Comparison of ENCODE assay signal across 8 cellular contexts in the genomic region with DNA sequence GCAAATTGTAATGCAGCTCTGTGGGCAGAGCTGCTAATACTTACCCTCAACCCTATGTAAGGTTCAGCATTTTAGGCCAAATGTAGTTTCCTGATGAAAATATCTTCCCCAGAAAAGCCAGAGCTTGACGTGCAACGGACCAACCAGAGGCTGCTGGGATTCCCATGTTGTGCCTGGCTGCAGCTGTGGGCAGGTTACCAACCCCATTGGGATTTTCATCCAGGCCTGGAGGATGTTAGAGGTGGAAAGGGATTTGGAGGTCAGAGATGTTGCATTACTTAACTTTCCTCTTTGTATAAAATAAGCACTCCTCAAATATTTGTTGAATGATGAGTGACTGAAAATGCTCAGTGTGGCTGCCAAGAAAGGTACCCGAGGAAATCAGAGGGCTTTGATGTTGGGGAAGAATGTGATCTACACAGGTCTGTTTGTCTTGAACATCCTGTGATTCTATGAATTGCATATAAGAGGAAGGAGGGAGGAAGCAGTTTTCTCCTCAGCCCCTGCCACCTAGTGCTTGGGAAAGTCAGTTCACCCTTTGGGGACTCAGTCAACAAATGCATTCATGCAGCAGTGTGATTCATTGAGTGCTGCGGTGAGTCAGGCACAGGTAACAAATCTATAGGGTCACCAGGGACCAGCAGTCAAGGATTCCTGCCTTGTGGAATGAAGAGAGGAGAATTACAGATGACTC.
A peak's percentile ranks its signal among the peaks of the same experiment; 100 is the strongest.
DNase-seq lines count a peak whose midpoint lies in the region; ATAC-seq and TF ChIP-seq lines count a peak whose summit lies in the region.

No MANE protein-coding gene starts in this region.

- H3K23ac ChIP-seq in neuronal stem cell (ENCODE audit: low read depth, low read length, poor library complexity): no peak overlapping the region

- H3K27me3 Mint-ChIP-seq in activated CD4-positive, alpha-beta T cell treated with anti-CD3 and anti-CD28 coated beads for 36 hours: no peaks in the 10 kb centered on the region

- H3K9me3 Mint-ChIP-seq in activated CD4-positive, alpha-beta T cell treated with anti-CD3 and anti-CD28 coated beads for 36 hours (ENCODE audit: low read depth): no peaks in the 10 kb centered on the region

- H2BK5ac ChIP-seq in neuronal stem cell (ENCODE audit: low read length): no peak overlapping the region

- TF ChIP-seq CTCF in NB4 (IDR thresholded peaks at IDR 0.05; ENCODE audit: low read depth, low read length) (peak; percentile 36), choroid plexus epithelial cell (conservative IDR thresholded peaks at IDR 0.05; ENCODE audit: low read depth, low read length) (peak; percentile 68)

- no peaks in the 10 kb centered on the region for H3K79me1 ChIP-seq in neuronal stem cell (ENCODE audit: low read depth, low read length)

- peak overlapping the region; percentile 7 for H2AFZ ChIP-seq in neuronal stem cell (ENCODE audit: low read length)

- no peak overlapping the region for H2BK15ac ChIP-seq in neuronal stem cell (ENCODE audit: low read length)

- H2AK5ac ChIP-seq in neuronal stem cell (ENCODE audit: low read depth, low read length): no peak overlapping the region

- DNase-seq in activated CD4-positive, alpha-beta T cell treated with anti-CD3 and anti-CD28 coated beads for 36 hours: peak; percentile 50
- DNase-seq in activated CD4-positive, alpha-beta T cell treated with anti-CD3 and anti-CD28 coated beads for 1 hour: no peak
- peak; percentile 37 for DNase-seq in NB4 (ENCODE audit: low read depth)
- DNase-seq in choroid plexus epithelial cell (ENCODE audit: low read depth): peak; percentile 55
- DNase-seq in neuronal stem cell (ENCODE audit: low spot score): no peak
- DNase-seq in GDM1 (lab: John Stamatoyannopoulos, UW): no peak
- DNase-seq in activated gamma-delta T cell treated with Interleukin-2 at 50 U/mL for 16 hours: no peak

- ATAC-seq in activated CD4-positive, alpha-beta T cell treated with anti-CD3 and anti-CD28 coated beads for 36 hours: peak; percentile 84
- ATAC-seq in GM18867 (IDR thresholded peaks at IDR 0.05; ENCODE audit: unreplicated experiment): no peak

- H3K4me3 Mint-ChIP-seq in activated CD4-positive, alpha-beta T cell treated with anti-CD3 and anti-CD28 coated beads for 36 hours: no peak overlapping the region

- H3K4me3 ChIP-seq in NB4 (ENCODE audit: low read depth, low read length): no peak overlapping the region
- H3K4me3 ChIP-seq in choroid plexus epithelial cell (ENCODE audit: low read depth, low read length): no peak overlapping the region
- H3K4me3 ChIP-seq in neuronal stem cell (ENCODE audit: low read length in 2 of 2): no peak overlapping the region

- no peak overlapping the region for H3K27ac Mint-ChIP-seq in activated CD4-positive, alpha-beta T cell treated with anti-CD3 and anti-CD28 coated beads for 36 hours

- H4K91ac ChIP-seq in neuronal stem cell (ENCODE audit: low read depth, low read length, poor library complexity): no peak overlapping the region

- H4K8ac ChIP-seq in neuronal stem cell (ENCODE audit: low read depth, low read length): no peak overlapping the region

- no peak overlapping the region for H3K27ac ChIP-seq in neuronal stem cell (replicated peaks; ENCODE audit: low read length)

- intact Hi-C loops in activated CD4-positive, alpha-beta T cell treated with anti-CD3 and anti-CD28 coated beads for 36 hours (cut with DNase I, micrococcal nuclease): no loop called here

- H3K9ac ChIP-seq in neuronal stem cell (ENCODE audit: low read depth, low read length, poor library complexity): no peak overlapping the region

- CTCF ChIA-PET in activated CD4-positive, alpha-beta T cell treated with anti-CD3 and anti-CD28 coated beads for 36 hours (lab: Charles Lee): interaction anchor here (1.1 to 1.6 kb wide), 2 partner anchors 132 to 676 kb away, joined by 3 to 4 read pairs; no protein-coding TSS in a partner anchor

- POLR2A ChIA-PET in activated CD4-positive, alpha-beta T cell treated with anti-CD3 and anti-CD28 coated beads for 36 hours (lab: Charles Lee): no interaction called here

- no peak overlapping the region for H3K4me2 ChIP-seq in neuronal stem cell (ENCODE audit: insufficient read depth, low read length, poor library complexity, severe bottlenecking)

- H3K4ac ChIP-seq in neuronal stem cell (ENCODE audit: low read length): no peak overlapping the region

- no peak overlapping the region for H3K18ac ChIP-seq in neuronal stem cell (ENCODE audit: low read length)

- H3K9me3 ChIP-seq in neuronal stem cell (replicated peaks in 1 of 2; ENCODE audit: control insufficient read depth in 2 of 2, insufficient read depth in 1 of 2, low read depth in 1 of 2, low read length in 2 of 2): no peaks in the 10 kb centered on the region

- no CpG with 5 or more reads among the region's 4 CpGs for WGBS in neuronal stem cell (ENCODE audit: extremely low coverage in 2 of 2, insufficient read length in 2 of 2, insufficient replicate concordance in 1 of 2), 2 donors

- peaks cover 5% of the 10 kb centered on the region for H3K4me1 Mint-ChIP-seq in activated CD4-positive, alpha-beta T cell treated with anti-CD3 and anti-CD28 coated beads for 36 hours

- no peak overlapping the region for H2BK120ac ChIP-seq in neuronal stem cell (ENCODE audit: low read depth, low read length)

- no peaks in the 10 kb centered on the region for H3K27me3 ChIP-seq in neuronal stem cell (ENCODE audit: control insufficient read depth in 3 of 3, insufficient read depth in 3 of 3, low read depth in 1 of 3, low read length in 3 of 3)

- no peaks in the 10 kb centered on the region for H3K36me3 Mint-ChIP-seq in activated CD4-positive, alpha-beta T cell treated with anti-CD3 and anti-CD28 coated beads for 36 hours (ENCODE audit: low read depth)

- peaks cover 0 to 1% of the 10 kb centered on the region in 2 donors for H3K4me1 ChIP-seq in neuronal stem cell (ENCODE audit: control insufficient read depth in 2 of 2, insufficient read depth in 1 of 2, low read depth in 1 of 2, low read length in 2 of 2)

- H3K14ac ChIP-seq in neuronal stem cell (ENCODE audit: low read length): no peak overlapping the region

- no peak overlapping the region for H2BK12ac ChIP-seq in neuronal stem cell (ENCODE audit: low read length)

- TF ChIP-seq POLR2A in NB4 (IDR thresholded peaks at IDR 0.05; ENCODE audit: extremely low read depth, insufficient read length): no peak

- no peaks in the 10 kb centered on the region for H3K36me3 ChIP-seq in neuronal stem cell (replicated peaks in 1 of 2; ENCODE audit: control insufficient read depth in 2 of 2, insufficient read depth in 2 of 2, low read length in 2 of 2)

Comparison
In these comparisons a context has a peak if more than half of its experiments do, and no peak if none do; other contexts are left out.
1. DNase-seq: peak in activated CD4-positive, alpha-beta T cell treated with anti-CD3 and anti-CD28 coated beads for 36 hours (single experiment), NB4 (single experiment) and choroid plexus epithelial cell (single experiment); none in activated CD4-positive, alpha-beta T cell treated with anti-CD3 and anti-CD28 coated beads for 1 hour (single experiment), neuronal stem cell (single experiment), GDM1 (single experiment) and activated gamma-delta T cell treated with Interleukin-2 at 50 U/mL for 16 hours (single experiment).